17 cellular contexts compared by ENCODE assay signal in the genomic region with DNA sequence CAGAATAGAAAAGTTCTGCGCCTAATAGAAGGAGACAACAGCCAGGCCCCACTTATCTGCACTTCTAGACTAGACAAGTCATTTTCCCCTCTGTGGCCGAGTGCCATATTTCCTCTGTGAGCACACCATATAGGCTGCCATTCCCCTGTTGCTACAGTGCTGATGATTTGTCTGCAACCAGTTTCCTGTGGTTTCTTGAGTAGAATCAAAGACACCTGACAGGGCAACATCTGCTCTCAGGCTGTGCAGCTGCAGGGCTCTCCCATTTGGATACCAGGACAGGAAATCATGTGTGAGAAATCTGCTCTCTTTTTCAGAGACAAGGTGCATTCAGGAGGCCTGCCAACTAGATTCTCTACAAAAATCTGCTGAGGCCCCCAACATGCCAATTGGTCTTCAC.
DNase-seq lines count a peak whose midpoint lies in the region; ATAC-seq lines count a peak whose summit lies in the region.
"Had no signal": no experiment of that assay in that cellular context is flagged by ENCODE, and none has a peak within 500 bp of the region (broad histone marks: within the 10 kb centered on the region; RNA-seq: fewer than 3 reads in every experiment).

No MANE protein-coding gene starts in this region.

- intact Hi-C loops in activated CD4-positive, alpha-beta T cell treated with anti-CD3 and anti-CD28 coated beads for 36 hours (cut with DNase I, micrococcal nuclease): no loop called here

- peak; percentile 6 for DNase-seq in activated CD4-positive, alpha-beta T cell treated with anti-CD3 and anti-CD28 coated beads for 36 hours
- no peak for DNase-seq in activated CD4-positive, alpha-beta T cell treated with anti-CD3 and anti-CD28 coated beads for 1 hour
- peak; percentile 95 for DNase-seq in Jurkat, Clone E6-1 (ENCODE audit: low read depth, low spot score)
- DNase-seq in RPMI8226 (peak; percentile 96), NCI-H524 treated with DMSO at 0.1 percent for 48 hours (lab: John Stamatoyannopoulos, UW) (no peak), AG08395 (ENCODE audit: low spot score) (no peak), LoVo (ENCODE audit: low spot score) (no peak)
- DNase-seq: CD4-positive, alpha-beta memory T cell; HCEC 1CT; NCI-H1417; NCI-H1930; NCI-H510A; OCI-M1; T-helper 1 cell had no signal

- H3K4me1 Mint-ChIP-seq in activated CD4-positive, alpha-beta T cell treated with anti-CD3 and anti-CD28 coated beads for 36 hours: peaks cover 8% of the 10 kb centered on the region
- H3K4me1 Mint-ChIP-seq: CD4-positive, alpha-beta memory T cell had no signal

- CTCF ChIA-PET in activated CD4-positive, alpha-beta T cell treated with anti-CD3 and anti-CD28 coated beads for 36 hours (lab: Charles Lee): no interaction called here

- no peaks in the 10 kb centered on the region for H3K27me3 Mint-ChIP-seq in activated CD4-positive, alpha-beta T cell treated with anti-CD3 and anti-CD28 coated beads for 36 hours
- H3K27me3 Mint-ChIP-seq: CD4-positive, alpha-beta memory T cell had no signal

- no peaks in the 10 kb centered on the region for H3K36me3 Mint-ChIP-seq in activated CD4-positive, alpha-beta T cell treated with anti-CD3 and anti-CD28 coated beads for 36 hours (ENCODE audit: low read depth)
- H3K36me3 Mint-ChIP-seq: CD4-positive, alpha-beta memory T cell had no signal

- ATAC-seq in activated CD4-positive, alpha-beta T cell treated with anti-CD3 and anti-CD28 coated beads for 36 hours: no peak
- no peak for ATAC-seq in HG03159 (IDR thresholded peaks at IDR 0.05; ENCODE audit: unreplicated experiment)
- ATAC-seq: GM12878 had no signal

- peaks cover 3% of the 10 kb centered on the region for H3K9me3 Mint-ChIP-seq in activated CD4-positive, alpha-beta T cell treated with anti-CD3 and anti-CD28 coated beads for 36 hours (ENCODE audit: low read depth)

- no peak overlapping the region for H3K4me3 Mint-ChIP-seq in activated CD4-positive, alpha-beta T cell treated with anti-CD3 and anti-CD28 coated beads for 36 hours
- H3K4me3 Mint-ChIP-seq: CD4-positive, alpha-beta memory T cell had no signal

- POLR2A ChIA-PET in activated CD4-positive, alpha-beta T cell treated with anti-CD3 and anti-CD28 coated beads for 36 hours (lab: Charles Lee): no interaction called here

- H3K4me3 ChIP-seq in Jurkat, Clone E6-1 (ENCODE audit: low read length): no peak overlapping the region
- H3K4me3 ChIP-seq: GM12878, SK-N-MC had no signal

- no peak overlapping the region for H3K27ac Mint-ChIP-seq in activated CD4-positive, alpha-beta T cell treated with anti-CD3 and anti-CD28 coated beads for 36 hours
- H3K27ac Mint-ChIP-seq: CD4-positive, alpha-beta memory T cell had no signal

Comparison
In these comparisons a context has a peak if more than half of its experiments do, and no peak if none do; other contexts are left out.
1. DNase-seq: peak in activated CD4-positive, alpha-beta T cell treated with anti-CD3 and anti-CD28 coated beads for 36 hours (single experiment), Jurkat, Clone E6-1 (single experiment) and RPMI8226 (single experiment); none in activated CD4-positive, alpha-beta T cell treated with anti-CD3 and anti-CD28 coated beads for 1 hour (single experiment), NCI-H524 treated with DMSO at 0.1 percent for 48 hours (single experiment), AG08395 (single experiment) and LoVo (single experiment).